11 cellular contexts compared by ENCODE assay signal in the genomic region with DNA sequence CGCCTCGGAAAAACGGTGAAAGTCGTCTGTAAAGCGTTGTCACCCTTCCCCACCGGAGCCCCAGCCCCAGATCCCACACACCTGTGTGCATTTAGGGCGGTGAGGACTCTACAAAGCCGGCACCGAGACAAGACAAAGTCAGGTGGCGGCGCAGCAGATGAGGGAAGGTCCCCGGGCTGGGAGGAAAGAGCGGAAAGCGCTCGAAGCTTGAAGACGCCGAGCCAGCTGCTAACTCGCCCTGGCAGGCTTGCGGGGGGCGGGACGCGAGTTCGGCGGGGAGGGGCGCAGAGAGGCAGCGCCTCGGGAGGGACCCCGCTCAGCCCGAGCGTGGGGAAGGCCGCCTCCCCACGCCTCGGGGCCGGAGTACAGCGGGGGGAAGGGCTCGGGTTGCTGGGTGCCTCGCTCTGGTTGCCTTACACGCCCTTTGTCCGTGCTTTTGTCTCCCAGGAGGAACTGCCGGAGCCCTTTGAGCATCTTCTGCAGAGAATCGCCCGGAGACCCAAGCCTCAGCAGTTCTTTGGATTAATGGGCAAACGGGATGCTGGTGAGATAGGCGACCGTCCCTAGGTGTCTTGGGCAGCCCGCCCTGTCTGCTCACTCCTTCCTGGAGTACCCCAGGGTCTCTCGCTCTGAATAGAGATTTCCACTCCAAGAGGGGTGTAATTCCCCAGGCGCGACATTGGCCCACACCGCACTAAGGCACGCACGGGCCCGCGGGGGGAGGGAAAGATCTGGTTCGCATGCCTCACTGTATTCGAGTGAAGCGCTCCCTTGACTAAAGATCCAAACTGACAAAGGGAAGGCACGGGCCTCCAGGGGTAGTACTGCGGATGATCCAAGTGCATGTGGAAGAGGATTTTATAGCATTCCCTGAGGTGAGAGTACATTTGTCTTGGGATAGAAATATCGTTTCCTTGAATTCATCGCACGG. TPM values are rescaled to one million over a fixed set of nuclear protein-coding genes. Genes with fewer than 3 reads are reported as not detected.
A peak's percentile ranks its signal among the peaks of the same experiment; 100 is the strongest.
DNase-seq lines count a peak whose midpoint lies in the region; ATAC-seq, FAIRE-seq and TF ChIP-seq lines count a peak whose summit lies in the region.
"Had no signal": no experiment of that assay in that cellular context is flagged by ENCODE, and none has a peak within 500 bp of the region (broad histone marks: within the 10 kb centered on the region; RNA-seq: fewer than 3 reads in every experiment).

No MANE protein-coding gene starts in this region.

- no peak for ATAC-seq in HG02970 (IDR thresholded peaks at IDR 0.05; ENCODE audit: low FRiP score, unreplicated experiment)
- no peak for ATAC-seq in GM18868 (IDR thresholded peaks at IDR 0.05; ENCODE audit: unreplicated experiment)
- no peak for ATAC-seq in HG02938 (IDR thresholded peaks at IDR 0.05; ENCODE audit: unreplicated experiment)

- H3K4me3 Mint-ChIP-seq in progenitor cell of endocrine pancreas (ENCODE audit: low read depth), result peak overlapping the region; percentile 68

- H3K9me3 Mint-ChIP-seq in progenitor cell of endocrine pancreas (ENCODE audit: low read depth), result no peaks in the 10 kb centered on the region

- FAIRE-seq in frontal cortex (lab: Jason Lieb, UNC), result no peak

- no peak overlapping the region for H3K27ac Mint-ChIP-seq in progenitor cell of endocrine pancreas

- H3K36me3 Mint-ChIP-seq in progenitor cell of endocrine pancreas (ENCODE audit: insufficient read depth), result no peaks in the 10 kb centered on the region

- no peak for TF ChIP-seq CTCF in progenitor cell of endocrine pancreas (IDR thresholded peaks at IDR 0.05; ENCODE audit: unreplicated experiment)

- H3K4me1 Mint-ChIP-seq in progenitor cell of endocrine pancreas (ENCODE audit: low read depth), result peaks cover 19% of the 10 kb centered on the region

- DNase-seq in ELF-1 (ENCODE audit: low read depth, low spot score) (peak; percentile 40), NCI-H748 treated with DMSO at 0.1 percent for 48 hours (lab: John Stamatoyannopoulos, UW) (peak; percentile 53), frontal cortex (ENCODE audit: low spot score in 2 of 2) (peak; percentile 13 to 19), progenitor cell of endocrine pancreas (ENCODE audit: low spot score, unreplicated experiment) (no peak), middle frontal gyrus (ENCODE audit: extremely low spot score, low spot score) (no peak)
- DNase-seq: NCI-H2107; stimulated activated CD4-positive, alpha-beta T cell treated with anti-CD3 and anti-CD28 coated beads, Interleukin-12 subunit alpha, Interleukin-12 subunit beta, amount 100 ng/mL, for 4 hours had no signal

- H3K27me3 Mint-ChIP-seq in progenitor cell of endocrine pancreas, result peaks cover 90% of the 10 kb centered on the region

RNA-seq across cellular contexts. Expression of gene TAC1, which starts 1.7 kb away (rescaled TPM):
- total RNA-seq in frontal cortex (21.2 TPM), progenitor cell of endocrine pancreas (not detected in 2 replicates)
- total RNA-seq: body of pancreas had no signal

Comparison
In these comparisons a context has a peak if more than half of its experiments do, and no peak if none do; other contexts are left out.
1. DNase-seq: peak in ELF-1 (single experiment), NCI-H748 treated with DMSO at 0.1 percent for 48 hours (single experiment) and frontal cortex (2 of 2); none in progenitor cell of endocrine pancreas (single experiment) and middle frontal gyrus (single experiment).
2. RNA of gene TAC1, which starts 1.7 kb away (total RNA-seq): 21.2 TPM in frontal cortex (single experiment); not detected in progenitor cell of endocrine pancreas; every median in the first group is over 10 times any median in the second.